16 cellular contexts compared by ENCODE assay signal in the genomic region with DNA sequence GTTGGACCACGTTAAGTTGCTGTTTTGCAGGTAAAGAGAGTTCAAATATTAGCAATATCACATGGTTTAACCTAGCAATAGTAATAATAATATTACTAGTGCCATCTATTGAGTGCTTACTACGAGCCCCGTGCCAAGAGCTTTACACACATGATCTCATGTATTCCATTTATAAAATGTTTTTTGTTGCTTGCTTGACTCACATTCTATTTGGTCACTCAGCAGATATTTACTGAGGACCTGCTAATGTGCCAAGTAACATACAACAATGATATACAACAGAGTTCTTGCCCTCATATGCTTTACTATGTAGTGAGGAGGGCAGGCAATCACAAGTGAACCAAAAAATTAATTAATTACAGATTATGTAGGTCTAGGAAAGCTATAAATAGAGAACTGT.
"Had no signal": no experiment of that assay in that cellular context is flagged by ENCODE, and none has a peak within 500 bp of the region (broad histone marks: within the 10 kb centered on the region; RNA-seq: fewer than 3 reads in every experiment).

No MANE protein-coding gene starts in this region.

- H3K27ac ChIP-seq: gastrocnemius medialis, hepatocyte, neural progenitor cell, parathyroid adenoma had no signal

- FAIRE-seq: endometrium, kidney had no signal

- H3K4me3 ChIP-seq: gastrocnemius medialis, heart left ventricle, hepatocyte, neural progenitor cell, skin epidermis, spleen had no signal

- H3K4me2 ChIP-seq: hepatocyte, neural progenitor cell had no signal

- DNase-seq: caudate nucleus; cerebellar nuclear complex; effector CD8-positive, alpha-beta T cell; gastrocnemius medialis; heart left ventricle; kidney; mammary epithelial cell; naive thymus-derived CD4-positive, alpha-beta T cell; spleen; stimulated activated CD4-positive, alpha-beta T cell treated with anti-CD3 and anti-CD28 coated beads, Interleukin-4, amount 100 ng/mL, for 4 hours had no signal

- H2AFZ ChIP-seq: hepatocyte, neural progenitor cell, parathyroid adenoma had no signal

- H3K36me3 ChIP-seq: gastrocnemius medialis, heart left ventricle, neural progenitor cell, spleen had no signal

- ATAC-seq: gastrocnemius medialis; left lobe of liver; naive thymus-derived CD4-positive, alpha-beta T cell had no signal

- H3K9me3 ChIP-seq: gastrocnemius medialis, heart left ventricle, spleen had no signal

- H3K27me3 ChIP-seq: gastrocnemius medialis, heart left ventricle, hepatocyte, neural progenitor cell had no signal

- H3K4me1 ChIP-seq: neural progenitor cell, parathyroid adenoma had no signal

- H3K9ac ChIP-seq: neural progenitor cell, parathyroid adenoma had no signal
